8 cellular contexts compared by ENCODE assay signal in genomic region chr2:73163522-73164367, GRCh38. TPM values are rescaled to one million over a fixed set of nuclear protein-coding genes. Genes with fewer than 3 reads are reported as not detected.
DNase-seq lines count a peak whose midpoint lies in the region; ATAC-seq and TF ChIP-seq lines count a peak whose summit lies in the region.

No MANE protein-coding gene starts in this region.

- H3K79me2 ChIP-seq in OCI-LY7 (ENCODE audit: insufficient read depth, low read depth, low read length), result no peaks in the 10 kb centered on the region
- no peaks in the 10 kb centered on the region for H3K79me2 ChIP-seq in fibroblast of lung (ENCODE audit: control insufficient read depth, insufficient read depth, low read length)

- H3K27ac Mint-ChIP-seq in nephron progenitor cell, result no peak overlapping the region

- TF ChIP-seq CTCF in BE2C (IDR thresholded peaks at IDR 0.05; ENCODE audit: low read depth, low read length) (peak; percentile 77), OCI-LY7 (conservative IDR thresholded peaks at IDR 0.05; ENCODE audit: low read length) (peak; percentile 87), fibroblast of lung (conservative IDR thresholded peaks at IDR 0.05 in 1 of 2, IDR thresholded peaks at IDR 0.05 in 1 of 2; ENCODE audit: low read depth in 1 of 2, low read length in 2 of 2) (peak; percentile 91), nephron progenitor cell (IDR thresholded peaks at IDR 0.05) (peak; percentile 91), thoracic aorta (IDR thresholded peaks at IDR 0.05) (peak; percentile 88)

- no peak overlapping the region for H3K4me2 ChIP-seq in OCI-LY7 (ENCODE audit: low read length)
- no peak overlapping the region for H3K4me2 ChIP-seq in fibroblast of lung (ENCODE audit: extremely low read depth, insufficient read depth, low read length)

- H3K27me3 Mint-ChIP-seq in nephron progenitor cell (ENCODE audit: low read depth, poor library complexity), result peaks cover 18% of the 10 kb centered on the region

- peak; percentile 91 for ATAC-seq in GM18868 (IDR thresholded peaks at IDR 0.05; ENCODE audit: unreplicated experiment)
- peak; percentile 74 for ATAC-seq in HG03442 (IDR thresholded peaks at IDR 0.05; ENCODE audit: unreplicated experiment)
- ATAC-seq in thoracic aorta (ENCODE audit: insufficient number of reproducible peaks, low FRiP score, low read depth), result no peak

- no TSS peak for BruUV-seq in OCI-LY7 (replicated peaks; lab: Mats Ljungman, UMichigan)

- H3K9me3 ChIP-seq in BE2C (no peaks in the 10 kb centered on the region), OCI-LY7 (ENCODE audit: low read length) (no peaks in the 10 kb centered on the region), fibroblast of lung (ENCODE audit: control insufficient read depth, insufficient read depth, low read depth, low read length) (no peaks in the 10 kb centered on the region), thoracic aorta (no peaks in the 10 kb centered on the region)

- POLR2A ChIA-PET in OCI-LY7 (lab: Charles Lee), result no interaction called here

- intact Hi-C loops in OCI-LY7 (cut with micrococcal nuclease; ENCODE audit: unreplicated experiment), result loop anchor here (1.0 to 5.0 kb wide), 3 partner anchors 78 to 271 kb away; no protein-coding TSS in a partner anchor

- H4K20me1 ChIP-seq in OCI-LY7 (ENCODE audit: insufficient read depth, low read length), result no peaks in the 10 kb centered on the region
- H4K20me1 ChIP-seq in fibroblast of lung (ENCODE audit: control insufficient read depth, extremely low read depth, insufficient read depth, low read length), result no peaks in the 10 kb centered on the region

- no peaks in the 10 kb centered on the region for H3K27me3 ChIP-seq in BE2C
- peaks cover 5% of the 10 kb centered on the region for H3K27me3 ChIP-seq in fibroblast of lung (ENCODE audit: control insufficient read depth, insufficient read depth, low read length)
- no peaks in the 10 kb centered on the region for H3K27me3 ChIP-seq in thoracic aorta (replicated peaks; ENCODE audit: insufficient read depth)

- no peaks in the 10 kb centered on the region for H3K36me3 Mint-ChIP-seq in nephron progenitor cell (ENCODE audit: low read depth)

- H3K27ac ChIP-seq in OCI-LY7 (ENCODE audit: low read depth, low read length, poor library complexity, severe bottlenecking), result no peak overlapping the region
- no peak overlapping the region for H3K27ac ChIP-seq in fibroblast of lung (ENCODE audit: insufficient read depth, low read length)
- no peak overlapping the region for H3K27ac ChIP-seq in thoracic aorta

- H2AFZ ChIP-seq in OCI-LY7 (ENCODE audit: low read length) (no peak overlapping the region), fibroblast of lung (ENCODE audit: low read length) (no peak overlapping the region)

- H3K9me2 ChIP-seq in OCI-LY7 (ENCODE audit: insufficient read depth, low read length), result no peaks in the 10 kb centered on the region

- H3K4me3 ChIP-seq in BE2C (ENCODE audit: low read depth, low read length), result no peak overlapping the region
- H3K4me3 ChIP-seq in OCI-LY7 (ENCODE audit: low read depth, low read length, poor library complexity, severe bottlenecking), result no peak overlapping the region
- no peak overlapping the region for H3K4me3 ChIP-seq in fibroblast of lung (replicated peaks in 1 of 4; ENCODE audit: control extremely low read depth in 1 of 4, insufficient read depth in 1 of 4, low read depth in 3 of 4, low read length in 4 of 4)
- no peak overlapping the region for H3K4me3 ChIP-seq in thoracic aorta

- H3K9ac ChIP-seq in fibroblast of lung (ENCODE audit: insufficient read depth, low read length), result no peak overlapping the region

- DNase-seq in BE2C (peak; percentile 56), OCI-LY7 (ENCODE audit: low spot score) (peak; percentile 53), fibroblast of lung (ENCODE audit: low read depth in 2 of 2) (peak; percentile 62 to 73), nephron progenitor cell (peak; percentile 80), thoracic aorta (ENCODE audit: low spot score) (no peak)
- DNase-seq in activated T-cell treated with anti-CD3 and anti-CD28 coated beads, Interleukin-2, amount 50 U/mL, for 1 hour, result peak; percentile 76

- no peak overlapping the region for H3K4me3 Mint-ChIP-seq in nephron progenitor cell

- no peaks in the 10 kb centered on the region for H3K9me3 Mint-ChIP-seq in nephron progenitor cell

- no peaks in the 10 kb centered on the region for H3K4me1 Mint-ChIP-seq in nephron progenitor cell

- CTCF ChIA-PET in OCI-LY7 (lab: Charles Lee; ENCODE audit: unreplicated experiment), result no interaction called here

- H3K4me1 ChIP-seq in BE2C (no peaks in the 10 kb centered on the region), OCI-LY7 (ENCODE audit: insufficient read depth, low read length, poor library complexity, severe bottlenecking) (no peaks in the 10 kb centered on the region), fibroblast of lung (ENCODE audit: control insufficient read depth, extremely low read depth, insufficient read depth, low read length) (no peaks in the 10 kb centered on the region), thoracic aorta (ENCODE audit: control insufficient read depth in 1 of 2, low read depth in 2 of 2) (no peaks in the 10 kb centered on the region)

- H3K36me3 ChIP-seq in BE2C, result no peaks in the 10 kb centered on the region
- no peaks in the 10 kb centered on the region for H3K36me3 ChIP-seq in OCI-LY7 (ENCODE audit: insufficient read depth, low read length)
- H3K36me3 ChIP-seq in fibroblast of lung (ENCODE audit: control insufficient read depth, insufficient read depth, low read length), result no peaks in the 10 kb centered on the region
- H3K36me3 ChIP-seq in thoracic aorta, result no peaks in the 10 kb centered on the region

RNA-seq across cellular contexts. Expression of gene NOTO, which starts 38.6 kb away (rescaled TPM):
- not detected for polyA plus RNA-seq in BE2C (2012; ENCODE audit: insufficient read depth, insufficient read length, low read depth)
- not detected in 2 replicates for total RNA-seq in OCI-LY7 (2014; rRNA removed; shearing (Covaris generic))
- total RNA-seq in OCI-LY7 (2022) (not detected in 2 replicates), fibroblast of lung (not detected in 2 replicates), thoracic aorta (not detected)
- polyA plus RNA-seq in fibroblast of lung, result not detected in 2 replicates
- not detected in 2 replicates for polyA plus RNA-seq in fibroblast of lung (2012)
- not detected in 2 replicates for polyA minus RNA-seq in fibroblast of lung (ENCODE audit: low replicate concordance)

RNA-seq across cellular contexts. Expression of gene SMYD5, which starts 50.3 kb away (rescaled TPM):
- 38.6 TPM for polyA plus RNA-seq in BE2C (2012; ENCODE audit: insufficient read depth, insufficient read length, low read depth)
- 32.9 and 42.2 TPM in 2 replicates for total RNA-seq in OCI-LY7 (2014; rRNA removed; shearing (Covaris generic))
- total RNA-seq in OCI-LY7 (2022) (33.2 and 38.2 TPM in 2 replicates), fibroblast of lung (18.0 and 19.0 TPM in 2 replicates), thoracic aorta (10 to 100 TPM; 12.6 to 16.2 TPM)
- polyA plus RNA-seq in fibroblast of lung, result 16.9 and 18.5 TPM in 2 replicates
- polyA plus RNA-seq in fibroblast of lung (2012), result 20.5 and 23.5 TPM in 2 replicates
- polyA minus RNA-seq in fibroblast of lung (ENCODE audit: low replicate concordance), result 75.8 and 84.9 TPM in 2 replicates

RNA-seq across cellular contexts. Expression of gene RAB11FIP5, which starts 51.0 kb away (rescaled TPM):
- 7.8 TPM for polyA plus RNA-seq in BE2C (2012; ENCODE audit: insufficient read depth, insufficient read length, low read depth)
- total RNA-seq in OCI-LY7 (2014; rRNA removed; shearing (Covaris generic)), result 0.05 and 0.13 TPM in 2 replicates
- total RNA-seq in OCI-LY7 (2022) (0.66 TPM in 1 of 2 replicates, not detected in the other), fibroblast of lung (22.3 and 35.0 TPM in 2 replicates), thoracic aorta (10 to 100 TPM; 62.4 to 78.8 TPM)
- polyA plus RNA-seq in fibroblast of lung, result 27.7 TPM in 2 replicates
- polyA plus RNA-seq in fibroblast of lung (2012), result 29.7 and 35.4 TPM in 2 replicates
- polyA minus RNA-seq in fibroblast of lung (ENCODE audit: low replicate concordance), result 68.2 and 91.5 TPM in 2 replicates

Comparison
In these comparisons a context has a peak if more than half of its experiments do, and no peak if none do; other contexts are left out.
1. RNA of gene RAB11FIP5, which starts 51.0 kb away (total RNA-seq): 62.4 to 78.8 TPM in thoracic aorta and 22.3 to 35.0 TPM in fibroblast of lung; 0.05 to 0.66 TPM in OCI-LY7; every median in the first group is over 10 times any median in the second.
2. Peak in every context shown above with its lines, with median percentiles within 50 percentile points of each other: CTCF ChIP-seq.